ENCODE assay signal across 13 cellular contexts in genomic region chr1:165862448-165862847, GRCh38. TPM values are rescaled to one million over a fixed set of nuclear protein-coding genes. Genes with fewer than 3 reads are reported as not detected.
DNase-seq lines count a peak whose midpoint lies in the region; ATAC-seq, FAIRE-seq and TF ChIP-seq lines count a peak whose summit lies in the region.
"Had no signal": no experiment of that assay in that cellular context is flagged by ENCODE, and none has a peak within 500 bp of the region (broad histone marks: within the 10 kb centered on the region; RNA-seq: fewer than 3 reads in every experiment).

No MANE protein-coding gene starts in this region.

- ATAC-seq in GM21381 (IDR thresholded peaks at IDR 0.05; ENCODE audit: unreplicated experiment), result peak; percentile 49
- peak; percentile 87 for ATAC-seq in HG03521 (IDR thresholded peaks at IDR 0.05; ENCODE audit: unreplicated experiment)
- ATAC-seq: T-helper 17 cell had no signal

- TF ChIP-seq POLR2A in endothelial cell of umbilical vein (IDR thresholded peaks at IDR 0.05; ENCODE audit: low read depth, low read length), result no peak

- H3K9me1 ChIP-seq in endothelial cell of umbilical vein (replicated peaks; ENCODE audit: control insufficient read depth, extremely low read depth, insufficient read depth, low read length), result no peaks in the 10 kb centered on the region

- H3K27me3 ChIP-seq in BLaER1, result no peaks in the 10 kb centered on the region
- no peaks in the 10 kb centered on the region for H3K27me3 ChIP-seq in endothelial cell of umbilical vein (ENCODE audit: control insufficient read depth in 2 of 2, insufficient read depth in 2 of 2, low read length in 2 of 2)
- no peaks in the 10 kb centered on the region for H3K27me3 ChIP-seq in CD4-positive, alpha-beta memory T cell (ENCODE audit: insufficient read depth, low read length)

- no peak overlapping the region for H3K4me3 ChIP-seq in BLaER1
- no peak overlapping the region for H3K4me3 ChIP-seq in endothelial cell of umbilical vein (replicated peaks in 1 of 3; ENCODE audit: insufficient read depth in 1 of 3, low read depth in 1 of 3, low read length in 3 of 3)
- H3K4me3 ChIP-seq in CD4-positive, alpha-beta memory T cell (ENCODE audit: low read length in 2 of 2), result no peak overlapping the region

- no peak overlapping the region for H3K27ac Mint-ChIP-seq in activated CD4-positive, alpha-beta memory T cell treated with anti-CD3 and anti-CD28 coated beads for 36 hours
- no peak overlapping the region for H3K27ac Mint-ChIP-seq in CD4-positive, alpha-beta memory T cell
- H3K27ac Mint-ChIP-seq: T-helper 17 cell had no signal

- H3K27ac ChIP-seq in BLaER1 (no peak overlapping the region), endothelial cell of umbilical vein (ENCODE audit: insufficient read depth, low read depth, low read length) (no peak overlapping the region)
- no peak overlapping the region for H3K27ac ChIP-seq in CD4-positive, alpha-beta memory T cell (ENCODE audit: low read depth, low read length)

- peaks cover 32% of the 10 kb centered on the region for H3K36me3 ChIP-seq in BLaER1
- H3K36me3 ChIP-seq in endothelial cell of umbilical vein (ENCODE audit: control insufficient read depth in 2 of 2, extremely low read depth in 1 of 2, insufficient read depth in 2 of 2, low read length in 2 of 2), result no peaks in the 10 kb centered on the region
- no peaks in the 10 kb centered on the region for H3K36me3 ChIP-seq in CD4-positive, alpha-beta memory T cell (ENCODE audit: insufficient read depth, low read length)

- no peak overlapping the region for H2AFZ ChIP-seq in endothelial cell of umbilical vein (ENCODE audit: low read depth, low read length)

- peak; percentile 8 for FAIRE-seq in endothelial cell of umbilical vein (lab: Jason Lieb, UNC)

- no TSS peak for BruUV-seq in endothelial cell of umbilical vein (replicated peaks; lab: Mats Ljungman, UMichigan)

- H3K9ac ChIP-seq in BLaER1, result no peak overlapping the region
- H3K9ac ChIP-seq in endothelial cell of umbilical vein (replicated peaks; ENCODE audit: extremely low read depth, insufficient read depth, low read length), result no peak overlapping the region

- TF ChIP-seq CTCF in endothelial cell of umbilical vein (IDR thresholded peaks at IDR 0.05; ENCODE audit: extremely low read depth in 1 of 2, insufficient read depth in 1 of 2, low read depth in 1 of 2, low read length in 2 of 2), result no peak

- DNase-seq in endothelial cell of umbilical vein (ENCODE audit: low read depth, low spot score) (no peak), NCI-H1105 (lab: John Stamatoyannopoulos, UW) (no peak), foreskin melanocyte (no peak)
- DNase-seq in activated CD4-positive, alpha-beta memory T cell treated with anti-CD3 and anti-CD28 coated beads for 36 hours, result no peak
- no peak for DNase-seq in CD4-positive, alpha-beta memory T cell
- DNase-seq: activated CD8-positive, alpha-beta memory T cell treated with anti-CD3 and anti-CD28 coated beads, Interleukin-2, amount 50 U/mL, for 48 hours; islet precursor cell; NCI-H1092 treated with DMSO at 0.1 percent for 48 hours; stimulated activated CD4-positive, alpha-beta T cell treated with anti-CD3 and anti-CD28 coated beads, Interleukin-4, amount 100 ng/mL, for 1 hour; T-helper 17 cell had no signal

- H3K9me3 ChIP-seq in BLaER1 (no peaks in the 10 kb centered on the region), endothelial cell of umbilical vein (replicated peaks; ENCODE audit: control insufficient read depth, insufficient read depth, low read length) (no peaks in the 10 kb centered on the region)
- no peaks in the 10 kb centered on the region for H3K9me3 ChIP-seq in CD4-positive, alpha-beta memory T cell (ENCODE audit: control insufficient read depth in 1 of 2, low read length in 2 of 2)

- no peaks in the 10 kb centered on the region for H3K27me3 Mint-ChIP-seq in activated CD4-positive, alpha-beta memory T cell treated with anti-CD3 and anti-CD28 coated beads for 36 hours
- no peaks in the 10 kb centered on the region for H3K27me3 Mint-ChIP-seq in CD4-positive, alpha-beta memory T cell
- H3K27me3 Mint-ChIP-seq: T-helper 17 cell had no signal

- intact Hi-C loops in endothelial cell of umbilical vein (cut with micrococcal nuclease), result no loop called here
- intact Hi-C loops in activated CD4-positive, alpha-beta memory T cell treated with anti-CD3 and anti-CD28 coated beads for 36 hours (cut with micrococcal nuclease), result no loop called here
- intact Hi-C loops in CD4-positive, alpha-beta memory T cell (cut with micrococcal nuclease), result no loop called here

- H3K4me1 Mint-ChIP-seq in activated CD4-positive, alpha-beta memory T cell treated with anti-CD3 and anti-CD28 coated beads for 36 hours (ENCODE audit: low read depth), result peaks cover 5% of the 10 kb centered on the region
- no peaks in the 10 kb centered on the region for H3K4me1 Mint-ChIP-seq in CD4-positive, alpha-beta memory T cell

- no peak overlapping the region for H3K4me3 Mint-ChIP-seq in activated CD4-positive, alpha-beta memory T cell treated with anti-CD3 and anti-CD28 coated beads for 36 hours
- H3K4me3 Mint-ChIP-seq in CD4-positive, alpha-beta memory T cell, result no peak overlapping the region
- H3K4me3 Mint-ChIP-seq: T-helper 17 cell had no signal

- H3K4me2 ChIP-seq in BLaER1, result peak overlapping the region; percentile 52
- no peak overlapping the region for H3K4me2 ChIP-seq in endothelial cell of umbilical vein (ENCODE audit: insufficient read depth, low read length)

- CTCF ChIA-PET in endothelial cell of umbilical vein (lab: Charles Lee), result interaction anchor here (1.1 to 1.5 kb wide), 2 partner anchors 14 to 23 kb away, joined by 3 read pairs; no protein-coding TSS in a partner anchor
- CTCF ChIA-PET in activated CD4-positive, alpha-beta memory T cell treated with anti-CD3 and anti-CD28 coated beads for 36 hours (lab: Charles Lee), result no interaction called here
- CTCF ChIA-PET in CD4-positive, alpha-beta memory T cell (lab: Charles Lee; ENCODE audit: partially characterized antibody), result no interaction called here

- no peaks in the 10 kb centered on the region for H3K36me3 Mint-ChIP-seq in activated CD4-positive, alpha-beta memory T cell treated with anti-CD3 and anti-CD28 coated beads for 36 hours
- H3K36me3 Mint-ChIP-seq in CD4-positive, alpha-beta memory T cell, result no peaks in the 10 kb centered on the region

- peaks cover 96% of the 10 kb centered on the region for H3K79me2 ChIP-seq in endothelial cell of umbilical vein (ENCODE audit: control insufficient read depth, insufficient read depth, low read length)

- POLR2A ChIA-PET in endothelial cell of umbilical vein (lab: Charles Lee), result no interaction called here
- POLR2A ChIA-PET in activated CD4-positive, alpha-beta memory T cell treated with anti-CD3 and anti-CD28 coated beads for 36 hours (lab: Charles Lee), result no interaction called here
- POLR2A ChIA-PET in CD4-positive, alpha-beta memory T cell (lab: Charles Lee; ENCODE audit: partially characterized antibody), result no interaction called here

- peaks cover 40% of the 10 kb centered on the region for H3K4me1 ChIP-seq in BLaER1
- no peaks in the 10 kb centered on the region for H3K4me1 ChIP-seq in endothelial cell of umbilical vein (ENCODE audit: control insufficient read depth, extremely low read depth, insufficient read depth, low read length)
- no peaks in the 10 kb centered on the region for H3K4me1 ChIP-seq in CD4-positive, alpha-beta memory T cell (ENCODE audit: insufficient read depth, low read length)

- H4K20me1 ChIP-seq in BLaER1, result peaks cover 100% of the 10 kb centered on the region
- H4K20me1 ChIP-seq in endothelial cell of umbilical vein (replicated peaks; ENCODE audit: control insufficient read depth, extremely low read depth, insufficient read depth, low read length), result no peaks in the 10 kb centered on the region

- dilution Hi-C loops in endothelial cell of umbilical vein (cut with MboI; ENCODE audit: extremely low pct_ligation_motif_present, low sequenced_read_pairs), result no loop called here

- H3K9me3 Mint-ChIP-seq in activated CD4-positive, alpha-beta memory T cell treated with anti-CD3 and anti-CD28 coated beads for 36 hours, result no peaks in the 10 kb centered on the region
- no peaks in the 10 kb centered on the region for H3K9me3 Mint-ChIP-seq in CD4-positive, alpha-beta memory T cell

TF ChIP-seq in endothelial cell of umbilical vein, 7 proteins besides CTCF, POLR2A, EP300 and RAD21:
- TF ChIP-seq MYC (IDR thresholded peaks at IDR 0.05; ENCODE audit: low read depth, low read length), result no peak
- no peak for TF ChIP-seq EZH2 (IDR thresholded peaks at IDR 0.05; ENCODE audit: borderline replicate concordance, low read depth, low read length, severe bottlenecking)
- TF ChIP-seq MAX (IDR thresholded peaks at IDR 0.05; ENCODE audit: insufficient read depth, insufficient read length), result no peak
- TF ChIP-seq JUN (IDR thresholded peaks at IDR 0.05; ENCODE audit: borderline replicate concordance, insufficient read depth, insufficient read length, low read depth), result no peak
- no peak for TF ChIP-seq FOS (IDR thresholded peaks at IDR 0.05; ENCODE audit: borderline replicate concordance, insufficient read depth, low read length)
- no peak for TF ChIP-seq POLR2AphosphoS5 (IDR thresholded peaks at IDR 0.05; ENCODE audit: insufficient read depth, low read depth, low read length)
- TF ChIP-seq GATA2 (IDR thresholded peaks at IDR 0.05; ENCODE audit: insufficient read depth, insufficient read length, low read depth, low read length), result no peak

RNA-seq across cellular contexts. Expression of gene UCK2, which starts 35.0 kb away (rescaled TPM):
- 62.3 and 68.4 TPM in 2 replicates for total RNA-seq in endothelial cell of umbilical vein
- polyA plus RNA-seq in endothelial cell of umbilical vein, result 74.7 and 84.7 TPM in 2 replicates
- 82.8 and 96.1 TPM in 2 replicates for polyA plus RNA-seq in endothelial cell of umbilical vein (2011; cell fraction: cytosol; rRNA removed)
- polyA plus RNA-seq in endothelial cell of umbilical vein (2011; cell fraction: nucleus; rRNA removed), result 63.9 and 73.7 TPM in 2 replicates
- polyA plus RNA-seq in endothelial cell of umbilical vein (2012), result 55.9 and 60.3 TPM in 2 replicates
- polyA minus RNA-seq in endothelial cell of umbilical vein, result 80.5 and 96.6 TPM in 2 replicates
- 100.0 TPM for polyA minus RNA-seq in endothelial cell of umbilical vein (2011; cell fraction: cytosol; rRNA and poly(A)+ RNA removed)
- 40.4 and 53.0 TPM in 2 replicates for polyA minus RNA-seq in endothelial cell of umbilical vein (2011; cell fraction: nucleus; rRNA and poly(A)+ RNA removed)
- 10 to 100 TPM; 60.1 to 61.8 TPM for total RNA-seq in activated CD4-positive, alpha-beta memory T cell treated with anti-CD3 and anti-CD28 coated beads for 36 hours
- 1 to 10 TPM; 2.1 to 2.7 TPM for total RNA-seq in CD4-positive, alpha-beta memory T cell
- polyA plus RNA-seq in CD4-positive, alpha-beta memory T cell, result 1 to 10 TPM; 5.4 to 5.6 TPM

Comparison
In these comparisons a context has a peak if more than half of its experiments do, and no peak if none do; other contexts are left out.
1. RNA of gene UCK2, which starts 35.0 kb away (total RNA-seq): 62.3 to 68.4 TPM in endothelial cell of umbilical vein and 60.1 to 61.8 TPM in activated CD4-positive, alpha-beta memory T cell treated with anti-CD3 and anti-CD28 coated beads for 36 hours; 2.1 to 2.7 TPM in CD4-positive, alpha-beta memory T cell; every median in the first group is over 10 times any median in the second.